Comparison of ENCODE assay signal across 8 cellular contexts in genomic region chr5:137146402-137146889, GRCh38.
DNase-seq lines count a peak whose midpoint lies in the region; ATAC-seq and TF ChIP-seq lines count a peak whose summit lies in the region.

No MANE protein-coding gene starts in this region.

- no peaks in the 10 kb centered on the region for H3K9me2 ChIP-seq in neural cell (ENCODE audit: insufficient read depth, low read length)

- peaks cover 6% of the 10 kb centered on the region for H3F3A ChIP-seq in neural cell (ENCODE audit: insufficient read depth, low read length, poor library complexity, severe bottlenecking)

- TF ChIP-seq EP300 in neural cell (conservative IDR thresholded peaks at IDR 0.05; ENCODE audit: poor library complexity, severe bottlenecking), result peak; percentile 93

- no peaks in the 10 kb centered on the region for H3K79me2 ChIP-seq in neural cell (replicated peaks; ENCODE audit: insufficient read depth, low read length)

- no peaks in the 10 kb centered on the region for H4K20me1 ChIP-seq in neural cell (ENCODE audit: insufficient read depth)

- peak; percentile 55 for TF ChIP-seq RAD21 in neural cell (conservative IDR thresholded peaks at IDR 0.05)

- H3K27ac ChIP-seq in neural cell (ENCODE audit: low read length), result peak overlapping the region; percentile 99

- peak overlapping the region; percentile 40 for H2AFZ ChIP-seq in neural cell (ENCODE audit: low read depth, low read length)

- no peaks in the 10 kb centered on the region for H3K36me3 ChIP-seq in neural cell (ENCODE audit: insufficient read depth, low read length)

- H3K4me2 ChIP-seq in neural cell (ENCODE audit: low read length), result peak overlapping the region; percentile 78

- no peaks in the 10 kb centered on the region for H3K9me3 ChIP-seq in neural cell (ENCODE audit: low read length)

- peak overlapping the region; percentile 80 for H3K9ac ChIP-seq in neural cell (ENCODE audit: low read length)

- H3K4me3 ChIP-seq in epithelial cell of esophagus (ENCODE audit: low read length) (peak overlapping the region; percentile 22), neural cell (ENCODE audit: low read length) (peak overlapping the region; percentile 60)

- DNase-seq in C1 segment of cervical spinal cord (lab: John Stamatoyannopoulos, UW) (peak in 9 of 14 donors; percentile 14 to 75 (median 39)), NCI-H2227 treated with DMSO at 0.1 percent for 48 hours (lab: John Stamatoyannopoulos, UW) (peak; percentile 38), epithelial cell of esophagus (ENCODE audit: low read depth) (peak; percentile 99)
- DNase-seq in activated CD4-positive, alpha-beta T cell treated with anti-CD3 and anti-CD28 coated beads for 1 hour, result no peak
- DNase-seq in stimulated activated naive CD4-positive, alpha-beta T cell (lab: John Stamatoyannopoulos, UW), result no peak

- no peaks in the 10 kb centered on the region for H3K27me3 ChIP-seq in neural cell (ENCODE audit: insufficient read depth, low read depth, low read length)

- ATAC-seq in HG03460 (IDR thresholded peaks at IDR 0.05; ENCODE audit: unreplicated experiment), result no peak
- no peak for ATAC-seq in GM18907 (IDR thresholded peaks at IDR 0.05; ENCODE audit: unreplicated experiment)

- TF ChIP-seq CTCF in epithelial cell of esophagus (IDR thresholded peaks at IDR 0.05; ENCODE audit: insufficient read depth, low read depth, low read length, missing control alignments), result no peak
- TF ChIP-seq CTCF in neural cell (IDR thresholded peaks at IDR 0.05; ENCODE audit: poor library complexity, severe bottlenecking), result no peak

TF ChIP-seq in neural cell, 6 proteins besides CTCF, POLR2A, EP300 and RAD21:
- TF ChIP-seq, protein P1, sequence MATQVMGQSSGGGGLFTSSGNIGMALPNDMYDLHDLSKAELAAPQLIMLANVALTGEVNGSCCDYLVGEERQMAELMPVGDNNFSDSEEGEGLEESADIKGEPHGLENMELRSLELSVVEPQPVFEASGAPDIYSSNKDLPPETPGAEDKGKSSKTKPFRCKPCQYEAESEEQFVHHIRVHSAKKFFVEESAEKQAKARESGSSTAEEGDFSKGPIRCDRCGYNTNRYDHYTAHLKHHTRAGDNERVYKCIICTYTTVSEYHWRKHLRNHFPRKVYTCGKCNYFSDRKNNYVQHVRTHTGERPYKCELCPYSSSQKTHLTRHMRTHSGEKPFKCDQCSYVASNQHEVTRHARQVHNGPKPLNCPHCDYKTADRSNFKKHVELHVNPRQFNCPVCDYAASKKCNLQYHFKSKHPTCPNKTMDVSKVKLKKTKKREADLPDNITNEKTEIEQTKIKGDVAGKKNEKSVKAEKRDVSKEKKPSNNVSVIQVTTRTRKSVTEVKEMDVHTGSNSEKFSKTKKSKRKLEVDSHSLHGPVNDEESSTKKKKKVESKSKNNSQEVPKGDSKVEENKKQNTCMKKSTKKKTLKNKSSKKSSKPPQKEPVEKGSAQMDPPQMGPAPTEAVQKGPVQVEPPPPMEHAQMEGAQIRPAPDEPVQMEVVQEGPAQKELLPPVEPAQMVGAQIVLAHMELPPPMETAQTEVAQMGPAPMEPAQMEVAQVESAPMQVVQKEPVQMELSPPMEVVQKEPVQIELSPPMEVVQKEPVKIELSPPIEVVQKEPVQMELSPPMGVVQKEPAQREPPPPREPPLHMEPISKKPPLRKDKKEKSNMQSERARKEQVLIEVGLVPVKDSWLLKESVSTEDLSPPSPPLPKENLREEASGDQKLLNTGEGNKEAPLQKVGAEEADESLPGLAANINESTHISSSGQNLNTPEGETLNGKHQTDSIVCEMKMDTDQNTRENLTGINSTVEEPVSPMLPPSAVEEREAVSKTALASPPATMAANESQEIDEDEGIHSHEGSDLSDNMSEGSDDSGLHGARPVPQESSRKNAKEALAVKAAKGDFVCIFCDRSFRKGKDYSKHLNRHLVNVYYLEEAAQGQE (IDR thresholded peaks at IDR 0.05; ENCODE audit: borderline replicate concordance), result peak; percentile 83
- TF ChIP-seq MXI1 (conservative IDR thresholded peaks at IDR 0.05; ENCODE audit: poor library complexity, severe bottlenecking) (peak; percentile 5), POLR2AphosphoS5 (IDR thresholded peaks at IDR 0.05) (peak; percentile 94), TAF1 (IDR thresholded peaks at IDR 0.05; ENCODE audit: low read depth) (peak; percentile 75), SMC3 (conservative IDR thresholded peaks at IDR 0.05; ENCODE audit: poor library complexity) (peak; percentile 30), EZH2 (IDR thresholded peaks at IDR 0.05; ENCODE audit: borderline replicate concordance, insufficient read depth, low read length, poor library complexity, severe bottlenecking) (no peak)

Comparison
In these comparisons a context has a peak if more than half of its experiments do, and no peak if none do; other contexts are left out.
1. DNase-seq: peak in C1 segment of cervical spinal cord (9 of 14), NCI-H2227 treated with DMSO at 0.1 percent for 48 hours (single experiment) and epithelial cell of esophagus (single experiment); none in activated CD4-positive, alpha-beta T cell treated with anti-CD3 and anti-CD28 coated beads for 1 hour (single experiment) and stimulated activated naive CD4-positive, alpha-beta T cell (0 of 6).